8 cellular contexts compared by ENCODE assay signal in genomic region chr2:45778720-45779171, GRCh38.
DNase-seq lines count a peak whose midpoint lies in the region; ATAC-seq and TF ChIP-seq lines count a peak whose summit lies in the region.

No MANE protein-coding gene starts in this region.

- H3K36me3 ChIP-seq in Caco-2 (ENCODE audit: control insufficient read depth, insufficient read depth, low read length) (no peaks in the 10 kb centered on the region), RWPE2 (ENCODE audit: low read depth) (no peaks in the 10 kb centered on the region)

- H3K9me3 ChIP-seq in Caco-2 (no peaks in the 10 kb centered on the region), RWPE2 (ENCODE audit: severe bottlenecking) (no peaks in the 10 kb centered on the region)

- H3K27me3 ChIP-seq in Caco-2 (replicated peaks; ENCODE audit: control insufficient read depth, insufficient read depth, low read length) (no peaks in the 10 kb centered on the region; the same call in 1 of the 2 replicates), RWPE2 (ENCODE audit: insufficient read depth, poor library complexity, severe bottlenecking) (no peaks in the 10 kb centered on the region)

- peak; percentile 55 to 64 for TF ChIP-seq CTCF in Caco-2 (IDR thresholded peaks at IDR 0.05; ENCODE audit: insufficient read depth in 1 of 2, low read depth in 1 of 2, low read length in 1 of 2, severe bottlenecking in 1 of 2, unreplicated experiment in 1 of 2)
- TF ChIP-seq CTCF in RWPE2 (IDR thresholded peaks at IDR 0.05; ENCODE audit: poor library complexity, severe bottlenecking): peak; percentile 92

- POLR2A ChIA-PET in Caco-2 (lab: Charles Lee): interaction anchor here (0.6 kb wide), 1 partner anchor 111 kb away, joined by 3 read pairs; no protein-coding TSS in a partner anchor

- H3K9me3 Mint-ChIP-seq in Caco-2 (ENCODE audit: unreplicated experiment): no peaks in the 10 kb centered on the region
- no peaks in the 10 kb centered on the region for H3K9me3 Mint-ChIP-seq in activated T-helper 2 cell treated with anti-CD3 and anti-CD28 coated beads, Interferon-gamma antibody, Interleukin-2, Interleukin-4, amounts not matched to agents 10 μg/mL and 5 μg/mL and 100 μg/mL, durations not matched to agents 14 hours and 24 hours and 36 hours

- no peak overlapping the region for H3K27ac ChIP-seq in RWPE2 (ENCODE audit: poor library complexity, severe bottlenecking)

- H3K4me1 ChIP-seq in Caco-2 (0 out of 2 replicates have a peak, but pooled peaks cover 5% of the 10 kb centered on the region), RWPE2 (ENCODE audit: insufficient read depth, poor library complexity, severe bottlenecking) (no peaks in the 10 kb centered on the region)

- no peaks in the 10 kb centered on the region for H3K36me3 Mint-ChIP-seq in Caco-2 (ENCODE audit: insufficient read depth, unreplicated experiment)
- H3K36me3 Mint-ChIP-seq in activated T-helper 2 cell treated with anti-CD3 and anti-CD28 coated beads, Interferon-gamma antibody, Interleukin-2, Interleukin-4, amounts not matched to agents 10 μg/mL and 5 μg/mL and 100 μg/mL, durations not matched to agents 14 hours and 24 hours and 36 hours (ENCODE audit: low read depth): no peaks in the 10 kb centered on the region

- intact Hi-C loops in Caco-2 (cut with micrococcal nuclease; ENCODE audit: unreplicated experiment): loop anchor here (1.0 kb wide), 2 partner anchors 135 to 158 kb away; no protein-coding TSS in a partner anchor
- intact Hi-C loops in activated T-helper 2 cell treated with anti-CD3 and anti-CD28 coated beads, Interferon-gamma antibody, Interleukin-2, Interleukin-4, amounts not matched to agents 10 μg/mL and 5 μg/mL and 100 μg/mL, durations not matched to agents 14 hours and 24 hours and 36 hours (cut with micrococcal nuclease): loop anchor here (1.0 to 2.0 kb wide), 2 partner anchors 135 to 158 kb away; no protein-coding TSS in a partner anchor

- DNase-seq in Caco-2 (peak; percentile 77 to 83), RWPE2 (ENCODE audit: low spot score) (no peak), globus pallidus (ENCODE audit: low spot score) (peak; percentile 62), putamen (ENCODE audit: low spot score) (peak; percentile 37), NCI-H1092 (lab: John Stamatoyannopoulos, UW) (no peak)
- peak; percentile 41 for DNase-seq in activated T-helper 2 cell treated with anti-CD3 and anti-CD28 coated beads, Interferon-gamma antibody, Interleukin-2, Interleukin-4, amounts not matched to agents 10 μg/mL and 5 μg/mL and 100 μg/mL, durations not matched to agents 14 hours and 24 hours and 36 hours (ENCODE audit: low spot score)

- H3K4me3 ChIP-seq in Caco-2 (ENCODE audit: low read depth, low read length) (no peak overlapping the region), RWPE2 (ENCODE audit: severe bottlenecking) (no peak overlapping the region)

- no peak overlapping the region for H3K27ac Mint-ChIP-seq in Caco-2 (ENCODE audit: unreplicated experiment)
- H3K27ac Mint-ChIP-seq in activated T-helper 2 cell treated with anti-CD3 and anti-CD28 coated beads, Interferon-gamma antibody, Interleukin-2, Interleukin-4, amounts not matched to agents 10 μg/mL and 5 μg/mL and 100 μg/mL, durations not matched to agents 14 hours and 24 hours and 36 hours: no peak overlapping the region

- CTCF ChIA-PET in Caco-2 (lab: Charles Lee): interaction anchor here (0.6 to 1.5 kb wide), 20 partner anchors 9 to 763 kb away, joined by 3 to 14 read pairs (median 4); no protein-coding TSS in a partner anchor

- H3K4me3 Mint-ChIP-seq in Caco-2 (ENCODE audit: unreplicated experiment): no peak overlapping the region
- H3K4me3 Mint-ChIP-seq in activated T-helper 2 cell treated with anti-CD3 and anti-CD28 coated beads, Interferon-gamma antibody, Interleukin-2, Interleukin-4, amounts not matched to agents 10 μg/mL and 5 μg/mL and 100 μg/mL, durations not matched to agents 14 hours and 24 hours and 36 hours (ENCODE audit: low read depth): no peak overlapping the region

- ATAC-seq in HG03025 (IDR thresholded peaks at IDR 0.05; ENCODE audit: low FRiP score, unreplicated experiment) (peak; percentile 57), RWPE2 (ENCODE audit: low read depth) (peak; percentile 85), GM21447 (IDR thresholded peaks at IDR 0.05; ENCODE audit: unreplicated experiment) (no peak)

- H3K4me1 Mint-ChIP-seq in Caco-2 (ENCODE audit: low read depth, unreplicated experiment): no peaks in the 10 kb centered on the region
- peaks cover 14% of the 10 kb centered on the region for H3K4me1 Mint-ChIP-seq in activated T-helper 2 cell treated with anti-CD3 and anti-CD28 coated beads, Interferon-gamma antibody, Interleukin-2, Interleukin-4, amounts not matched to agents 10 μg/mL and 5 μg/mL and 100 μg/mL, durations not matched to agents 14 hours and 24 hours and 36 hours (ENCODE audit: low read depth)

- no peaks in the 10 kb centered on the region for H3K27me3 Mint-ChIP-seq in Caco-2 (ENCODE audit: insufficient read depth, unreplicated experiment)
- H3K27me3 Mint-ChIP-seq in activated T-helper 2 cell treated with anti-CD3 and anti-CD28 coated beads, Interferon-gamma antibody, Interleukin-2, Interleukin-4, amounts not matched to agents 10 μg/mL and 5 μg/mL and 100 μg/mL, durations not matched to agents 14 hours and 24 hours and 36 hours (ENCODE audit: low read depth): no peaks in the 10 kb centered on the region

- BruUV-seq in Caco-2 (replicated peaks; lab: Mats Ljungman, UMichigan): no TSS peak

Comparison
In these comparisons a context has a peak if more than half of its experiments do, and no peak if none do; other contexts are left out.
1. DNase-seq: peak in Caco-2 (2 of 2), activated T-helper 2 cell treated with anti-CD3 and anti-CD28 coated beads, Interferon-gamma antibody, Interleukin-2, Interleukin-4, amounts not matched to agents 10 μg/mL and 5 μg/mL and 100 μg/mL, durations not matched to agents 14 hours and 24 hours and 36 hours (single experiment), globus pallidus (single experiment) and putamen (single experiment); none in RWPE2 (single experiment) and NCI-H1092 (single experiment).